ENCODE assay signal across 20 cellular contexts in genomic region chr4:62500296-62500695, GRCh38.
DNase-seq lines count a peak whose midpoint lies in the region; ATAC-seq, FAIRE-seq and TF ChIP-seq lines count a peak whose summit lies in the region.
"Had no signal": no experiment of that assay in that cellular context is flagged by ENCODE, and none has a peak within 500 bp of the region (broad histone marks: within the 10 kb centered on the region; RNA-seq: fewer than 3 reads in every experiment).

No MANE protein-coding gene starts in this region.

- H3K9me3 ChIP-seq in pancreas: no peaks in the 10 kb centered on the region
- H3K9me3 ChIP-seq: BLaER1, Caco-2 had no signal

- H3K36me3 ChIP-seq in pancreas: no peaks in the 10 kb centered on the region
- H3K36me3 ChIP-seq: BLaER1 had no signal

- no peak for TF ChIP-seq CTCF in pancreas (IDR thresholded peaks at IDR 0.05)

- intact Hi-C loops in pancreas (cut with DNase I): no loop called here

- ATAC-seq in pancreas (no peak), GM21423 (IDR thresholded peaks at IDR 0.05; ENCODE audit: unreplicated experiment) (no peak), HG03039 (IDR thresholded peaks at IDR 0.05; ENCODE audit: unreplicated experiment) (no peak)
- ATAC-seq: CD8-positive, alpha-beta T cell; HCT116 had no signal

- no peak overlapping the region for H3K27ac ChIP-seq in pancreas
- H3K27ac ChIP-seq: BLaER1, C4-2B, GM23248 had no signal

- H3K27me3 ChIP-seq in pancreas: no peaks in the 10 kb centered on the region
- H3K27me3 ChIP-seq: BLaER1 had no signal

- DNase-seq in pancreas (no peak), NCI-H524 (lab: John Stamatoyannopoulos, UW) (no peak)
- DNase-seq: 8988T; Caco-2; CD4-positive, CD25-positive, alpha-beta regulatory T cell; CD8-positive, alpha-beta T cell; DMS153; DND-41; GM23248; H9 had no signal

- H3K4me1 ChIP-seq in pancreas: no peaks in the 10 kb centered on the region
- H3K4me1 ChIP-seq: BLaER1, Caco-2 had no signal

- H3K4me3 ChIP-seq in pancreas: no peak overlapping the region
- H3K4me3 ChIP-seq: BLaER1, GM23248 had no signal

- FAIRE-seq in A204.1 (lab: Jason Lieb, UNC) (peak; percentile 87), TTC549 (lab: Jason Lieb, UNC) (peak; percentile 3), endometrium (lab: Jason Lieb, UNC) (peak; percentile 76), pancreas (lab: Jason Lieb, UNC) (peak; percentile 45)
- FAIRE-seq: G401.6, GM12892 had no signal

- WGBS in pancreas, 2 donors: 54 to 72% methylated on average over 2 of the region's 2 CpGs
